In genomic region chrX:72126539-72127140, GRCh38 we compare ENCODE assay signal across 8 cellular contexts. TPM values are rescaled to one million over a fixed set of nuclear protein-coding genes. Genes with fewer than 3 reads are reported as not detected.
DNase-seq lines count a peak whose midpoint lies in the region; ATAC-seq and TF ChIP-seq lines count a peak whose summit lies in the region.

No MANE protein-coding gene starts in this region.

- peak; percentile 71 to 90 (median 82) for TF ChIP-seq CTCF in esophagus squamous epithelium (IDR thresholded peaks at IDR 0.05)

- 10 to 11% methylated on average over 8 of the region's 9 CpGs for WGBS in esophagus squamous epithelium, 2 donors

- no peak overlapping the region for H3K4me3 Mint-ChIP-seq in naive thymus-derived CD8-positive, alpha-beta T cell
- H3K4me3 Mint-ChIP-seq in stimulated activated memory B cell treated with anti-CD40 and anti-IgM and Interleukin-4, amounts not matched to agents 10 μg/mL and 1 μg/mL and 100 μg/mL, for 72 hours, result no peak overlapping the region

- peak; percentile 38 for DNase-seq in COR-L47 (lab: John Stamatoyannopoulos, UW)
- peak; percentile 88 for DNase-seq in OCI-M1 (lab: John Stamatoyannopoulos, UW)
- DNase-seq in activated T-cell treated with anti-CD3 and anti-CD28 coated beads for 4 hours, result peak; percentile 80
- DNase-seq in esophagus squamous epithelium (lab: John Stamatoyannopoulos, UW), result no peak
- peak; percentile 56 to 88 (median 76) for DNase-seq in naive thymus-derived CD8-positive, alpha-beta T cell

- peaks cover 3 to 47% (median 11%) of the 10 kb centered on the region in 5 donors for H3K27me3 Mint-ChIP-seq in naive thymus-derived CD8-positive, alpha-beta T cell
- peaks cover 23% of the 10 kb centered on the region for H3K27me3 Mint-ChIP-seq in stimulated activated memory B cell treated with anti-CD40 and anti-IgM and Interleukin-4, amounts not matched to agents 10 μg/mL and 1 μg/mL and 100 μg/mL, for 72 hours

- no peak for TF ChIP-seq EP300 in Ishikawa (IDR thresholded peaks at IDR 0.05; ENCODE audit: borderline replicate concordance)

- no peaks in the 10 kb centered on the region for H3K36me3 ChIP-seq in esophagus squamous epithelium

- H3K27ac ChIP-seq in esophagus squamous epithelium, result peak overlapping the region in 3 of 4 donors; percentile 68 to 83 (median 69)

- peaks cover 11 to 88% (median 21%) of the 10 kb centered on the region in 3 donors for H3K4me1 ChIP-seq in esophagus squamous epithelium

- TF ChIP-seq POLR2A in esophagus squamous epithelium (IDR thresholded peaks at IDR 0.05), result no peak

- TF ChIP-seq RAD21 in Ishikawa (IDR thresholded peaks at IDR 0.05; ENCODE audit: low read depth), result peak; percentile 78

- H3K9me3 ChIP-seq in esophagus squamous epithelium, result no peaks in the 10 kb centered on the region

- peak; percentile 79 for ATAC-seq in GM19468 (IDR thresholded peaks at IDR 0.05; ENCODE audit: extremely low read depth, unreplicated experiment)
- peak; percentile 81 to 83 for ATAC-seq in naive thymus-derived CD8-positive, alpha-beta T cell
- ATAC-seq in stimulated activated memory B cell treated with anti-CD40 and anti-IgM and Interleukin-4, amounts not matched to agents 10 μg/mL and 1 μg/mL and 100 μg/mL, for 72 hours, result peak; percentile 79

- H3K4me3 ChIP-seq in esophagus squamous epithelium, result no peak overlapping the region

- peaks cover 7 to 57% (median 12%) of the 10 kb centered on the region in 4 donors for H3K4me1 Mint-ChIP-seq in naive thymus-derived CD8-positive, alpha-beta T cell
- H3K4me1 Mint-ChIP-seq in stimulated activated memory B cell treated with anti-CD40 and anti-IgM and Interleukin-4, amounts not matched to agents 10 μg/mL and 1 μg/mL and 100 μg/mL, for 72 hours, result peaks cover 21% of the 10 kb centered on the region

- POLR2A ChIA-PET in naive thymus-derived CD8-positive, alpha-beta T cell (lab: Charles Lee), result interaction anchor here (1.1 to 1.8 kb wide), 3 partner anchors 32 to 109 kb away, joined by 4 to 5 read pairs (median 4); no protein-coding TSS in a partner anchor

- peak overlapping the region in 3 of 10 donors; percentile 49 to 68 (median 57) for H3K27ac Mint-ChIP-seq in naive thymus-derived CD8-positive, alpha-beta T cell
- no peak overlapping the region for H3K27ac Mint-ChIP-seq in stimulated activated memory B cell treated with anti-CD40 and anti-IgM and Interleukin-4, amounts not matched to agents 10 μg/mL and 1 μg/mL and 100 μg/mL, for 72 hours

- H3K27me3 ChIP-seq in esophagus squamous epithelium, result peaks cover 0 to 14% (median 3%) of the 10 kb centered on the region in 4 donors

- intact Hi-C loops in esophagus squamous epithelium (cut with DNase I), result loop anchor here (10.0 kb wide), 1 partner anchor 112 kb away; no protein-coding TSS in a partner anchor

- H3K36me3 Mint-ChIP-seq in naive thymus-derived CD8-positive, alpha-beta T cell, result no peaks in the 10 kb centered on the region
- H3K36me3 Mint-ChIP-seq in stimulated activated memory B cell treated with anti-CD40 and anti-IgM and Interleukin-4, amounts not matched to agents 10 μg/mL and 1 μg/mL and 100 μg/mL, for 72 hours, result no peaks in the 10 kb centered on the region

- no peaks in the 10 kb centered on the region for H3K9me3 Mint-ChIP-seq in naive thymus-derived CD8-positive, alpha-beta T cell
- H3K9me3 Mint-ChIP-seq in stimulated activated memory B cell treated with anti-CD40 and anti-IgM and Interleukin-4, amounts not matched to agents 10 μg/mL and 1 μg/mL and 100 μg/mL, for 72 hours, result no peaks in the 10 kb centered on the region

TF ChIP-seq in Ishikawa, 13 proteins besides CTCF, POLR2A, EP300 and RAD21:
- TF ChIP-seq YY1 (IDR thresholded peaks at IDR 0.05; ENCODE audit: low read depth), result no peak

RNA-seq across cellular contexts. Expression of gene RTL5, which starts 5.1 kb away (rescaled TPM):
- total RNA-seq in esophagus squamous epithelium, result 1 to 10 TPM in 1 of 4 donors, under 1 TPM in 3; 0.08 to 3.6 (median 0.49) TPM
- total RNA-seq in naive thymus-derived CD8-positive, alpha-beta T cell, result under 1 TPM; 0.30 to 0.36 TPM
- not detected for polyA plus RNA-seq in naive thymus-derived CD8-positive, alpha-beta T cell

RNA-seq across cellular contexts. Expression of gene PIN4, which starts 54.9 kb away (rescaled TPM):
- 10 to 100 TPM in 2 of 4 donors, 1 to 10 TPM in 2; 4.7 to 15.1 (median 9.2) TPM for total RNA-seq in esophagus squamous epithelium
- 10 to 100 TPM; 10.8 to 11.1 TPM for total RNA-seq in naive thymus-derived CD8-positive, alpha-beta T cell
- 10 to 100 TPM; 26.7 to 32.5 (median 31.5) TPM for polyA plus RNA-seq in naive thymus-derived CD8-positive, alpha-beta T cell
